ENCODE assay signal across 1 cellular context in the genomic region with DNA sequence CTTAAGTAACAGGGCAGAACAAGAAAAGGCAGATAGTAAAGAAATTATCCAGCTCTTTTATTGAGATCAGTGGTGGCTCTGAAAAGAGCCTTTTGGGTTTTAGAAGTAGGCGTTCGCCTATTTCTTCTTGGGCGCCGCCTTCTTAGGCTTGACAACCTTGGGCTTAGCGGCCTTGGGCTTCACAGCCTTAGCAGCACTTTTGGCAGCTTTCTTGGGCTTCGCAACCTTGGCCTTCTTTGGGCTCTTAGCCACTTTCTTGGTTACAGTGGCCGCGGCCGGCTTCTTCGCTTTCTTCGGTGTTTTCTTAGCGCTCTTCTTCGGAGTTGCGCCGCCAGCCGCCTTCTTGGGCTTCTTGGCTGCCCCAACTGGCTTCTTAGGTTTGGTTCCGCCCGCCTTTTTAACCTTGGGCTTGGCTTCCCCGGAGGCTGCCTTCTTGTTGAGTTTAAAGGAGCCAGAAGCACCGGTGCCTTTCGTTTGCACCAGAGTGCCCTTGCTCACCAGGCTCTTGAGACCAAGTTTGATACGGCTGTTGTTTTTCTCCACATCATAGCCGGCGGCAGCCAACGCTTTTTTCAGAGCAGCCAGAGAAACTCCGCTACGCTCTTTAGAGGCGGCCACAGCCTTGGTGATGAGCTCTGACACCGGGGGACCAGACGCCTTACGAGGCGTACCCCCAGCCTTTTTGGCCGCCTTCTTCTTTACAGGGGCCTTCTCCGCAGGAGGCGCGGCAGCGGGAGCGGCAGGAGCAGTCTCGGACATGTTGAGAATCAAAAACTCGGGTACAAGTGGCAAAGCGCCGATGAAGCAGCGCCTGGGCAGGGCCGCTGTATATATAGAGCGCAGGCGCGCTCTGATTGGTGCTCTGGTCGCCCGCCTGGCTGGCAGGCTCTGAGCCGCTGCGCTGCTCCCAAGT.
TF ChIP-seq lines count a peak whose summit lies in the region.

No MANE protein-coding gene starts in this region.

TF ChIP-seq in GM12878, 131 proteins besides CTCF, POLR2A, EP300 and RAD21 (continued from another document and continues in another):
- TF ChIP-seq MEF2A (IDR thresholded peaks at IDR 0.05; ENCODE audit: insufficient read depth, low read depth, low read length) (peak; percentile 43; the same call in 1 of the 2 replicates), NFXL1 (IDR thresholded peaks at IDR 0.05; ENCODE audit: borderline replicate concordance) (no peak), KLF5 (IDR thresholded peaks at IDR 0.05; ENCODE audit: partially characterized antibody) (peak; percentile 86), NBN (IDR thresholded peaks at IDR 0.05) (peak; percentile 91), ZBTB11 (CRISPR knock-in tag; IDR thresholded peaks at IDR 0.05) (no peak), NR2C2 (IDR thresholded peaks at IDR 0.05; ENCODE audit: borderline replicate concordance, control insufficient read depth, insufficient read length, low read depth) (no peak), ZNF207 (IDR thresholded peaks at IDR 0.05; ENCODE audit: borderline replicate concordance) (peak; percentile 93), EZH2 (IDR thresholded peaks at IDR 0.05; ENCODE audit: borderline replicate concordance, control insufficient read depth, low read depth, low read length) (no peak), SMC3 (IDR thresholded peaks at IDR 0.05; ENCODE audit: borderline replicate concordance, low read length) (no peak), IKZF1 (conservative IDR thresholded peaks at IDR 0.05) (peak; percentile 60), MLLT1 (IDR thresholded peaks at IDR 0.05) (peak; percentile 100), YY1 (IDR thresholded peaks at IDR 0.05; ENCODE audit: low read depth, low read length) (peak; percentile 77), ASH2L (IDR thresholded peaks at IDR 0.05; ENCODE audit: borderline replicate concordance, low read depth) (0 out of 2 replicates have a peak, but pooled peaks have one; percentile 26), HDAC6 (IDR thresholded peaks at IDR 0.05; ENCODE audit: unreplicated experiment) (peak; percentile 30), NFYA (IDR thresholded peaks at IDR 0.05; ENCODE audit: borderline replicate concordance, low read depth, low read length) (no peak; the same call in 1 of the 2 replicates), SREBF1 (IDR thresholded peaks at IDR 0.05; ENCODE audit: low read length) (peak; percentile 51; the same call in 1 of the 2 replicates), NR2F1 (conservative IDR thresholded peaks at IDR 0.05) (no peak), RAD51 (IDR thresholded peaks at IDR 0.05) (0 out of 2 replicates have a peak, but pooled peaks have one; percentile 9), ESRRA (IDR thresholded peaks at IDR 0.05; ENCODE audit: low read length) (no peak), SUZ12 (IDR thresholded peaks at IDR 0.05; ENCODE audit: unreplicated experiment) (no peak), SPI1 (IDR thresholded peaks at IDR 0.05; ENCODE audit: borderline replicate concordance, insufficient read depth, low read depth, low read length) (no peak), CREM (IDR thresholded peaks at IDR 0.05; ENCODE audit: low read depth) (peak; percentile 90), STAT3 (IDR thresholded peaks at IDR 0.05; ENCODE audit: low read depth, low read length) (no peak), E2F4 (IDR thresholded peaks at IDR 0.05; ENCODE audit: low read depth, low read length) (no peak), RBBP5 (conservative IDR thresholded peaks at IDR 0.05) (no peak)
- TF ChIP-seq, protein P1, sequence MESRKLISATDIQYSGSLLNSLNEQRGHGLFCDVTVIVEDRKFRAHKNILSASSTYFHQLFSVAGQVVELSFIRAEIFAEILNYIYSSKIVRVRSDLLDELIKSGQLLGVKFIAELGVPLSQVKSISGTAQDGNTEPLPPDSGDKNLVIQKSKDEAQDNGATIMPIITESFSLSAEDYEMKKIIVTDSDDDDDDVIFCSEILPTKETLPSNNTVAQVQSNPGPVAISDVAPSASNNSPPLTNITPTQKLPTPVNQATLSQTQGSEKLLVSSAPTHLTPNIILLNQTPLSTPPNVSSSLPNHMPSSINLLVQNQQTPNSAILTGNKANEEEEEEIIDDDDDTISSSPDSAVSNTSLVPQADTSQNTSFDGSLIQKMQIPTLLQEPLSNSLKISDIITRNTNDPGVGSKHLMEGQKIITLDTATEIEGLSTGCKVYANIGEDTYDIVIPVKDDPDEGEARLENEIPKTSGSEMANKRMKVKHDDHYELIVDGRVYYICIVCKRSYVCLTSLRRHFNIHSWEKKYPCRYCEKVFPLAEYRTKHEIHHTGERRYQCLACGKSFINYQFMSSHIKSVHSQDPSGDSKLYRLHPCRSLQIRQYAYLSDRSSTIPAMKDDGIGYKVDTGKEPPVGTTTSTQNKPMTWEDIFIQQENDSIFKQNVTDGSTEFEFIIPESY (IDR thresholded peaks at IDR 0.05): peak; percentile 79; the same call in 1 of the 2 replicates
- TF ChIP-seq, protein P2, sequence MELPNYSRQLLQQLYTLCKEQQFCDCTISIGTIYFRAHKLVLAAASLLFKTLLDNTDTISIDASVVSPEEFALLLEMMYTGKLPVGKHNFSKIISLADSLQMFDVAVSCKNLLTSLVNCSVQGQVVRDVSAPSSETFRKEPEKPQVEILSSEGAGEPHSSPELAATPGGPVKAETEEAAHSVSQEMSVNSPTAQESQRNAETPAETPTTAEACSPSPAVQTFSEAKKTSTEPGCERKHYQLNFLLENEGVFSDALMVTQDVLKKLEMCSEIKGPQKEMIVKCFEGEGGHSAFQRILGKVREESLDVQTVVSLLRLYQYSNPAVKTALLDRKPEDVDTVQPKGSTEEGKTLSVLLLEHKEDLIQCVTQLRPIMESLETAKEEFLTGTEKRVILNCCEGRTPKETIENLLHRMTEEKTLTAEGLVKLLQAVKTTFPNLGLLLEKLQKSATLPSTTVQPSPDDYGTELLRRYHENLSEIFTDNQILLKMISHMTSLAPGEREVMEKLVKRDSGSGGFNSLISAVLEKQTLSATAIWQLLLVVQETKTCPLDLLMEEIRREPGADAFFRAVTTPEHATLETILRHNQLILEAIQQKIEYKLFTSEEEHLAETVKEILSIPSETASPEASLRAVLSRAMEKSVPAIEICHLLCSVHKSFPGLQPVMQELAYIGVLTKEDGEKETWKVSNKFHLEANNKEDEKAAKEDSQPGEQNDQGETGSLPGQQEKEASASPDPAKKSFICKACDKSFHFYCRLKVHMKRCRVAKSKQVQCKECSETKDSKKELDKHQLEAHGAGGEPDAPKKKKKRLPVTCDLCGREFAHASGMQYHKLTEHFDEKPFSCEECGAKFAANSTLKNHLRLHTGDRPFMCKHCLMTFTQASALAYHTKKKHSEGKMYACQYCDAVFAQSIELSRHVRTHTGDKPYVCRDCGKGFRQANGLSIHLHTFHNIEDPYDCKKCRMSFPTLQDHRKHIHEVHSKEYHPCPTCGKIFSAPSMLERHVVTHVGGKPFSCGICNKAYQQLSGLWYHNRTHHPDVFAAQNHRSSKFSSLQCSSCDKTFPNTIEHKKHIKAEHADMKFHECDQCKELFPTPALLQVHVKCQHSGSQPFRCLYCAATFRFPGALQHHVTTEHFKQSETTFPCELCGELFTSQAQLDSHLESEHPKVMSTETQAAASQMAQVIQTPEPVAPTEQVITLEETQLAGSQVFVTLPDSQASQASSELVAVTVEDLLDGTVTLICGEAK (IDR thresholded peaks at IDR 0.05; ENCODE audit: borderline replicate concordance): peak; percentile 63; the same call in 1 of the 2 replicates
- TF ChIP-seq, protein P3, sequence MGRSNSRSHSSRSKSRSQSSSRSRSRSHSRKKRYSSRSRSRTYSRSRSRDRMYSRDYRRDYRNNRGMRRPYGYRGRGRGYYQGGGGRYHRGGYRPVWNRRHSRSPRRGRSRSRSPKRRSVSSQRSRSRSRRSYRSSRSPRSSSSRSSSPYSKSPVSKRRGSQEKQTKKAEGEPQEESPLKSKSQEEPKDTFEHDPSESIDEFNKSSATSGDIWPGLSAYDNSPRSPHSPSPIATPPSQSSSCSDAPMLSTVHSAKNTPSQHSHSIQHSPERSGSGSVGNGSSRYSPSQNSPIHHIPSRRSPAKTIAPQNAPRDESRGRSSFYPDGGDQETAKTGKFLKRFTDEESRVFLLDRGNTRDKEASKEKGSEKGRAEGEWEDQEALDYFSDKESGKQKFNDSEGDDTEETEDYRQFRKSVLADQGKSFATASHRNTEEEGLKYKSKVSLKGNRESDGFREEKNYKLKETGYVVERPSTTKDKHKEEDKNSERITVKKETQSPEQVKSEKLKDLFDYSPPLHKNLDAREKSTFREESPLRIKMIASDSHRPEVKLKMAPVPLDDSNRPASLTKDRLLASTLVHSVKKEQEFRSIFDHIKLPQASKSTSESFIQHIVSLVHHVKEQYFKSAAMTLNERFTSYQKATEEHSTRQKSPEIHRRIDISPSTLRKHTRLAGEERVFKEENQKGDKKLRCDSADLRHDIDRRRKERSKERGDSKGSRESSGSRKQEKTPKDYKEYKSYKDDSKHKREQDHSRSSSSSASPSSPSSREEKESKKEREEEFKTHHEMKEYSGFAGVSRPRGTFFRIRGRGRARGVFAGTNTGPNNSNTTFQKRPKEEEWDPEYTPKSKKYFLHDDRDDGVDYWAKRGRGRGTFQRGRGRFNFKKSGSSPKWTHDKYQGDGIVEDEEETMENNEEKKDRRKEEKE (IDR thresholded peaks at IDR 0.05): peak; percentile 83
- TF ChIP-seq, protein P4, sequence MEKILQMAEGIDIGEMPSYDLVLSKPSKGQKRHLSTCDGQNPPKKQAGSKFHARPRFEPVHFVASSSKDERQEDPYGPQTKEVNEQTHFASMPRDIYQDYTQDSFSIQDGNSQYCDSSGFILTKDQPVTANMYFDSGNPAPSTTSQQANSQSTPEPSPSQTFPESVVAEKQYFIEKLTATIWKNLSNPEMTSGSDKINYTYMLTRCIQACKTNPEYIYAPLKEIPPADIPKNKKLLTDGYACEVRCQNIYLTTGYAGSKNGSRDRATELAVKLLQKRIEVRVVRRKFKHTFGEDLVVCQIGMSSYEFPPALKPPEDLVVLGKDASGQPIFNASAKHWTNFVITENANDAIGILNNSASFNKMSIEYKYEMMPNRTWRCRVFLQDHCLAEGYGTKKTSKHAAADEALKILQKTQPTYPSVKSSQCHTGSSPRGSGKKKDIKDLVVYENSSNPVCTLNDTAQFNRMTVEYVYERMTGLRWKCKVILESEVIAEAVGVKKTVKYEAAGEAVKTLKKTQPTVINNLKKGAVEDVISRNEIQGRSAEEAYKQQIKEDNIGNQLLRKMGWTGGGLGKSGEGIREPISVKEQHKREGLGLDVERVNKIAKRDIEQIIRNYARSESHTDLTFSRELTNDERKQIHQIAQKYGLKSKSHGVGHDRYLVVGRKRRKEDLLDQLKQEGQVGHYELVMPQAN (conservative IDR thresholded peaks at IDR 0.05): peak; percentile 74
- TF ChIP-seq, protein P5, sequence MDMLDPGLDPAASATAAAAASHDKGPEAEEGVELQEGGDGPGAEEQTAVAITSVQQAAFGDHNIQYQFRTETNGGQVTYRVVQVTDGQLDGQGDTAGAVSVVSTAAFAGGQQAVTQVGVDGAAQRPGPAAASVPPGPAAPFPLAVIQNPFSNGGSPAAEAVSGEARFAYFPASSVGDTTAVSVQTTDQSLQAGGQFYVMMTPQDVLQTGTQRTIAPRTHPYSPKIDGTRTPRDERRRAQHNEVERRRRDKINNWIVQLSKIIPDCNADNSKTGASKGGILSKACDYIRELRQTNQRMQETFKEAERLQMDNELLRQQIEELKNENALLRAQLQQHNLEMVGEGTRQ (IDR thresholded peaks at IDR 0.05; ENCODE audit: borderline replicate concordance, low read depth, low read length): peak; percentile 45
- TF ChIP-seq, protein P6, sequence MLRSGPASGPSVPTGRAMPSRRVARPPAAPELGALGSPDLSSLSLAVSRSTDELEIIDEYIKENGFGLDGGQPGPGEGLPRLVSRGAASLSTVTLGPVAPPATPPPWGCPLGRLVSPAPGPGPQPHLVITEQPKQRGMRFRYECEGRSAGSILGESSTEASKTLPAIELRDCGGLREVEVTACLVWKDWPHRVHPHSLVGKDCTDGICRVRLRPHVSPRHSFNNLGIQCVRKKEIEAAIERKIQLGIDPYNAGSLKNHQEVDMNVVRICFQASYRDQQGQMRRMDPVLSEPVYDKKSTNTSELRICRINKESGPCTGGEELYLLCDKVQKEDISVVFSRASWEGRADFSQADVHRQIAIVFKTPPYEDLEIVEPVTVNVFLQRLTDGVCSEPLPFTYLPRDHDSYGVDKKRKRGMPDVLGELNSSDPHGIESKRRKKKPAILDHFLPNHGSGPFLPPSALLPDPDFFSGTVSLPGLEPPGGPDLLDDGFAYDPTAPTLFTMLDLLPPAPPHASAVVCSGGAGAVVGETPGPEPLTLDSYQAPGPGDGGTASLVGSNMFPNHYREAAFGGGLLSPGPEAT (IDR thresholded peaks at IDR 0.05; ENCODE audit: low read depth): peak; percentile 66; the same call in 1 of the 2 replicates
